19 cellular contexts compared by ENCODE assay signal in the genomic region with DNA sequence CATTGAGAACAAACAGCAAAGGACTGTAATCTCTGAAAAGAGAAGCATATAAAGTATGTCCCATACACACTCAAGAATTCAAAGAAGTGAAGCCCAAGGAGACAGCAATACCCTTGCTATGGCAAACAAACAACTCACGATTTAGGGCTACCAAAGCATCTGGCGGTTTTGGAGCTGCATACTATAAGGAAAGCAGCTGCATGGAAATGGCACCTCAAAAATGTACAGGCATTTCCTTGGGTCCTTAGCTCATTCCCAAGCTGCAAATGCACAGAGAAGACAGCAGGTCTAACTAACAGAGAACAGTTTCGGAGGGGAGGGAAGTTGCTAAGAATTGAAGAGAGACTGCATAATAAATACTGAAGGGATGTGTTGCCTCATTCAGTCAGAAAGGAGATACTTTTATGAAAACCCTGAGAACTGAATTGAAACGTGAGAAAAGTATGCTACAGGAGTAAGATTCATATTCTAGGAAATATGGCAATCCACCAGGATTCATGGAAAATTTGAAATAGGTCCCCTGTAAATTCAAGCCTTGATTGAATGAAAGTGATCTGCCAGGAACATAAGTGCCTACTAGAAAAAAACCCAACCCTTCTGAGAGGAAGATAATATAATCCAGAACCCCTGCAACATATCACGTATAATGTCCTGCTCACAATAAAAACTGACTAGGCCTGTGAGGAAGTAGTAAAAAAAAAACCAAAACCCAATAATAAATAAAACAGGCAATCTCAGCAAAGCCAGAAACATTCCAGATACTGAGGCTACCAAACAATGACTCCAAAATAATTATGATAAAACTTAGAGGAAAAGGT.
"Had no signal": no experiment of that assay in that cellular context is flagged by ENCODE, and none has a peak within 500 bp of the region (broad histone marks: within the 10 kb centered on the region; RNA-seq: fewer than 3 reads in every experiment).

No MANE protein-coding gene starts in this region.

- H3K4me1 Mint-ChIP-seq: activated naive CD4-positive, alpha-beta T cell treated with anti-CD3 and anti-CD28 coated beads, Interleukin-2, amount 50 U/mL, for 24 hours had no signal

- H3K27me3 ChIP-seq: adrenal gland, left lung, neutrophil, thyroid gland had no signal

- H3K36me3 ChIP-seq: adrenal gland, left lung, neutrophil, thyroid gland had no signal

- H3K4me3 Mint-ChIP-seq: activated CD4-positive, alpha-beta T cell treated with anti-CD3 and anti-CD28 coated beads, Interleukin-2, amount 10 ng/mL, durations not matched to agents 24 days and 14 days; activated naive CD4-positive, alpha-beta T cell treated with anti-CD3 and anti-CD28 coated beads, Interleukin-2, amount 50 U/mL, for 24 hours had no signal

- H3K4me3 ChIP-seq: left lung, thyroid gland had no signal

- ATAC-seq: left lung had no signal

- H3K27ac ChIP-seq: adrenal gland, left lung, neutrophil, thyroid gland had no signal

- H3K9me3 Mint-ChIP-seq: activated naive CD4-positive, alpha-beta T cell treated with anti-CD3 and anti-CD28 coated beads, Interleukin-2, amount 50 U/mL, for 24 hours had no signal

- H3K4me1 ChIP-seq: adrenal gland, left lung, thyroid gland had no signal

- H3K27ac Mint-ChIP-seq: activated CD4-positive, alpha-beta T cell treated with anti-CD3 and anti-CD28 coated beads, Interleukin-2, amount 10 ng/mL, durations not matched to agents 24 days and 14 days; activated naive CD4-positive, alpha-beta T cell treated with anti-CD3 and anti-CD28 coated beads, Interleukin-2, amount 50 U/mL, for 24 hours had no signal

- H3K27me3 Mint-ChIP-seq: activated CD4-positive, alpha-beta T cell treated with anti-CD3 and anti-CD28 coated beads, Interleukin-2, amount 10 ng/mL, durations not matched to agents 24 days and 14 days; activated naive CD4-positive, alpha-beta T cell treated with anti-CD3 and anti-CD28 coated beads, Interleukin-2, amount 50 U/mL, for 24 hours had no signal

- FAIRE-seq: astrocyte, bronchial epithelial cell, frontal cortex had no signal

- H3K9me3 ChIP-seq: neutrophil, thyroid gland had no signal

- DNase-seq: activated CD4-positive, alpha-beta T cell treated with anti-CD3 and anti-CD28 coated beads, Interleukin-2, amount 10 ng/mL, durations not matched to agents 24 days and 14 days; activated CD4-positive, CD25-positive, alpha-beta regulatory T cell; activated CD8-positive, alpha-beta memory T cell treated with anti-CD3 and anti-CD28 coated beads, Interleukin-2, amount 50 U/mL, for 4 hours; activated gamma-delta T cell; activated T-cell treated with anti-CD3 and anti-CD28 coated beads, Interleukin-2, amount 50 U/mL, for 48 hours; adrenal gland; head of caudate nucleus; left lung; mammary epithelial cell; retina; stimulated activated CD4-positive, alpha-beta T cell treated with anti-CD3 and anti-CD28 coated beads, Interleukin-2, amount 100 ng/mL, for 24 hours; stimulated activated naive CD4-positive, alpha-beta T cell treated with Interleukin-2 at 50 U/mL for 16 hours; T-helper 9 cell; thyroid gland had no signal
